Comparison of ENCODE assay signal across 2 cellular contexts in the genomic region with DNA sequence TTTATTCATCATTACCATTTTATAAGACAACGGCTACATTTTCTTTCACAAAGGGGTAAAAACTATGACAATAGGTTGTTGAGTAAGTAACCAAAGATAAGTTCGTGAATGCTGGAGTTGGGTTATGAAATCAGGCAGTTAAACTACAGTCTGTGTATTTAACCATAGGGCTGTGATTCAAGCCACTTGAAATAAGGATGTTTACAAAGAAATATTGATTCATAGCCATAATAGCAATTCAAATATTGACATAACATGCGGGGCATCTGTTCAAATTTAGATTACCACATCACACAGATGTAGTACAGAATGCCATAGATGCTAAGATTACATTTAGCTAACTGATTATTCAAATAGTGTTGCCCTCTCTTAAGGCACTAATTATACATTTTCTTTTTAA.
TF ChIP-seq lines count a peak whose summit lies in the region.

No MANE protein-coding gene starts in this region.

TF ChIP-seq in A549, 52 proteins besides CTCF, POLR2A, EP300 and RAD21:
- 0 out of 3 replicates have a peak, but pooled peaks have one; percentile 9 for TF ChIP-seq SMC3 (IDR thresholded peaks at IDR 0.05)
- TF ChIP-seq JUNB (IDR thresholded peaks at IDR 0.05): peak; percentile 82
- TF ChIP-seq, protein P1, sequence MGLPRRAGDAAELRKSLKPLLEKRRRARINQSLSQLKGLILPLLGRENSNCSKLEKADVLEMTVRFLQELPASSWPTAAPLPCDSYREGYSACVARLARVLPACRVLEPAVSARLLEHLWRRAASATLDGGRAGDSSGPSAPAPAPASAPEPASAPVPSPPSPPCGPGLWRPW (IDR thresholded peaks at IDR 0.05): peak; percentile 69
- TF ChIP-seq GATA3 (IDR thresholded peaks at IDR 0.05; ENCODE audit: borderline replicate concordance): peak; percentile 95
- TF ChIP-seq EHF (CRISPR knock-in tag; IDR thresholded peaks at IDR 0.05): no peak
- TF ChIP-seq, protein P2, sequence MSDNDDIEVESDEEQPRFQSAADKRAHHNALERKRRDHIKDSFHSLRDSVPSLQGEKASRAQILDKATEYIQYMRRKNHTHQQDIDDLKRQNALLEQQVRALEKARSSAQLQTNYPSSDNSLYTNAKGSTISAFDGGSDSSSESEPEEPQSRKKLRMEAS (IDR thresholded peaks at IDR 0.05): 0 out of 2 replicates have a peak, but pooled peaks have one; percentile 21
- no peak for TF ChIP-seq RARB (CRISPR knock-in tag; IDR thresholded peaks at IDR 0.05)
- TF ChIP-seq MAFK (IDR thresholded peaks at IDR 0.05; ENCODE audit: partially characterized antibody): no peak
- TF ChIP-seq CEBPB (IDR thresholded peaks at IDR 0.05): peak; percentile 84 to 87
- TF ChIP-seq, protein P3, sequence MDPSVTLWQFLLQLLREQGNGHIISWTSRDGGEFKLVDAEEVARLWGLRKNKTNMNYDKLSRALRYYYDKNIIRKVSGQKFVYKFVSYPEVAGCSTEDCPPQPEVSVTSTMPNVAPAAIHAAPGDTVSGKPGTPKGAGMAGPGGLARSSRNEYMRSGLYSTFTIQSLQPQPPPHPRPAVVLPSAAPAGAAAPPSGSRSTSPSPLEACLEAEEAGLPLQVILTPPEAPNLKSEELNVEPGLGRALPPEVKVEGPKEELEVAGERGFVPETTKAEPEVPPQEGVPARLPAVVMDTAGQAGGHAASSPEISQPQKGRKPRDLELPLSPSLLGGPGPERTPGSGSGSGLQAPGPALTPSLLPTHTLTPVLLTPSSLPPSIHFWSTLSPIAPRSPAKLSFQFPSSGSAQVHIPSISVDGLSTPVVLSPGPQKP (IDR thresholded peaks at IDR 0.05; ENCODE audit: low read depth, low read length): no peak
- no peak for TF ChIP-seq HOXB13 (CRISPR knock-in tag; IDR thresholded peaks at IDR 0.05; ENCODE audit: low read depth)
- no peak for TF ChIP-seq BHLHE40 (IDR thresholded peaks at IDR 0.05; ENCODE audit: low read depth, low read length)
- peak; percentile 53 to 55; a peak in 3 of 5 replicates for TF ChIP-seq JUN (IDR thresholded peaks at IDR 0.05)
- TF ChIP-seq FOSL2 (IDR thresholded peaks at IDR 0.05): peak; percentile 68
- peak; percentile 84 for TF ChIP-seq FOSL2 (CRISPR knock-in tag; IDR thresholded peaks at IDR 0.05)
- no peak for TF ChIP-seq ZSCAN20 (CRISPR knock-in tag; IDR thresholded peaks at IDR 0.05)
- TF ChIP-seq NR3C1 (IDR thresholded peaks at IDR 0.05): no peak
- TF ChIP-seq ZFP36 (IDR thresholded peaks at IDR 0.05; ENCODE audit: borderline replicate concordance, partially characterized antibody): peak; percentile 86
- no peak for TF ChIP-seq HOXA7 (CRISPR knock-in tag; IDR thresholded peaks at IDR 0.05)
- TF ChIP-seq, protein P4, sequence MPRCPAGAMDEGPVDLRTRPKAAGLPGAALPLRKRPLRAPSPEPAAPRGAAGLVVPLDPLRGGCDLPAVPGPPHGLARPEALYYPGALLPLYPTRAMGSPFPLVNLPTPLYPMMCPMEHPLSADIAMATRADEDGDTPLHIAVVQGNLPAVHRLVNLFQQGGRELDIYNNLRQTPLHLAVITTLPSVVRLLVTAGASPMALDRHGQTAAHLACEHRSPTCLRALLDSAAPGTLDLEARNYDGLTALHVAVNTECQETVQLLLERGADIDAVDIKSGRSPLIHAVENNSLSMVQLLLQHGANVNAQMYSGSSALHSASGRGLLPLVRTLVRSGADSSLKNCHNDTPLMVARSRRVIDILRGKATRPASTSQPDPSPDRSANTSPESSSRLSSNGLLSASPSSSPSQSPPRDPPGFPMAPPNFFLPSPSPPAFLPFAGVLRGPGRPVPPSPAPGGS (IDR thresholded peaks at IDR 0.05): peak; percentile 79; the same call in 1 of the 3 replicates
- no peak for TF ChIP-seq KDM5A (IDR thresholded peaks at IDR 0.05)
- TF ChIP-seq NPAS2 (CRISPR knock-in tag; IDR thresholded peaks at IDR 0.05; ENCODE audit: borderline replicate concordance): no peak

TF ChIP-seq in IMR-90, 13 proteins besides CTCF, POLR2A, EP300 and RAD21:
- TF ChIP-seq CEBPB (IDR thresholded peaks at IDR 0.05; ENCODE audit: low read depth, low read length) (no peak), CHD1 (IDR thresholded peaks at IDR 0.05; ENCODE audit: low read depth, low read length) (no peak), MXI1 (IDR thresholded peaks at IDR 0.05; ENCODE audit: borderline replicate concordance, low read depth, low read length) (no peak), BHLHE40 (IDR thresholded peaks at IDR 0.05; ENCODE audit: low read depth, low read length) (no peak), MAFK (IDR thresholded peaks at IDR 0.05; ENCODE audit: low read depth, low read length) (no peak), FOS (IDR thresholded peaks at IDR 0.05; ENCODE audit: low read depth, low read length) (no peak)
TF ChIP-seq in IMR-90: peak in this region for 0.
